ENCODE assay signal across 23 cellular contexts in genomic region chr3:138928727-138929372, GRCh38. TPM values are rescaled to one million over a fixed set of nuclear protein-coding genes. Genes with fewer than 3 reads are reported as not detected.
"Had no signal": no experiment of that assay in that cellular context is flagged by ENCODE, and none has a peak within 500 bp of the region (broad histone marks: within the 10 kb centered on the region; RNA-seq: fewer than 3 reads in every experiment).

No MANE protein-coding gene starts in this region.

- ATAC-seq: HepG2 had no signal

- H3K4me1 Mint-ChIP-seq: IgD-negative memory B cell had no signal

- H3K4me1 ChIP-seq: SJSA1 had no signal

- H3K9me3 Mint-ChIP-seq: IgD-negative memory B cell had no signal

- H3K27me3 ChIP-seq: SJSA1 had no signal

- H3K4me3 Mint-ChIP-seq: IgD-negative memory B cell had no signal

- H3K27ac ChIP-seq: SJSA1, SK-N-MC had no signal

- DNase-seq: KBM-7, NCI-H1092, NCI-H1105 treated with DMSO at 0.1 percent for 48 hours, NCI-H1417 treated with DMSO at 0.1 percent for 48 hours, NCI-H146, NCI-H1694 treated with DMSO at 0.1 percent for 48 hours, NCI-H1930, NCI-H2081 treated with DMSO at 0.1 percent for 48 hours, NCI-H2171, NCI-H226, NCI-H446, NCI-H510A, NCI-H524 treated with DMSO at 0.1 percent for 48 hours, NCI-H69, NCI-H774, Right ventricle myocardium superior, RPMI8226, SIG-M5 had no signal

- H3K4me3 ChIP-seq: SJSA1, SK-N-MC had no signal

- H3K27ac Mint-ChIP-seq: IgD-negative memory B cell had no signal

- H3K36me3 ChIP-seq: SJSA1 had no signal

- H3K9me3 ChIP-seq: SJSA1 had no signal

RNA-seq across cellular contexts. Expression of gene FOXL2, which starts 18.1 kb away (rescaled TPM):
- total RNA-seq: HepG2, HT1080, Right ventricle myocardium superior, SJSA1 had no signal
- polyA plus RNA-seq: HepG2, IgD-negative memory B cell had no signal

RNA-seq across cellular contexts. Expression of gene FOXL2NB, which starts 18.2 kb away (rescaled TPM):
- total RNA-seq: HepG2, HT1080, Right ventricle myocardium superior, SJSA1 had no signal
- polyA plus RNA-seq: HepG2, IgD-negative memory B cell had no signal
